ENCODE assay signal across 9 cellular contexts in the genomic region with DNA sequence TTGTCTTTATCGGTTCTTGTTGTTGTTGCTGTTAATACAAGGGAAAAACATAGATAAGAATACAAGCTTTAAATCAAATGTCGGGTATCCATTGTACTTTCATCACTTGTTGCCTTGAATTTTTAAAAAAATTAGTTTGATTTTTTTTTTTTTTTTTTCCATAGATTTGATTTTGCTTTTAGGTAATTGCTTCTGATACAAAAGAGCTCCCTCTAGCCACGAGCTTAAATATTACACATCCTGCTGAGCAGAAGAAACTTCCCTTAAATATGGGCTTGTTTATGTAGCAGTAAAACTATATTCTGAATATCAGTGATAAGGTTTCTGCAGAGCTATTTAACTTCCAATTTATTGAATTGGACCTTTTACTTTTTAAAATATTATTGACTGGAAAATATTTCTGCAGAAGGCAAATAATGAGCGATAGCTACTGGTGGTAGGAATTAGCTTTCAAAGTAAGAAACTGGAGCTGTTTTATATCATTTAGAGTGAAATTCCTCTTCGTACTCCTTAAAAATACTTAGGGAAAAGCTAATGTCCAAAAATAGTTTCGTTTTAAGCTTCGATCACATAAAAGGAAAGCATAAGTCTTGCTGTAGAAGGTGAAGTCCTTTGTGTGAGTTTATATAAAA.
DNase-seq lines count a peak whose midpoint lies in the region; ATAC-seq and TF ChIP-seq lines count a peak whose summit lies in the region.
"Had no signal": no experiment of that assay in that cellular context is flagged by ENCODE, and none has a peak within 500 bp of the region (broad histone marks: within the 10 kb centered on the region; RNA-seq: fewer than 3 reads in every experiment).

No MANE protein-coding gene starts in this region.

- no peak overlapping the region for H3K4me3 Mint-ChIP-seq in CD8-positive, alpha-beta memory T cell
- H3K4me3 Mint-ChIP-seq: activated naive CD8-positive, alpha-beta T cell had no signal

- H3K9me3 ChIP-seq in tibial nerve, result peaks cover 0 to 3% (median 0%) of the 10 kb centered on the region in 4 donors
- H3K9me3 ChIP-seq in CD8-positive, alpha-beta memory T cell (ENCODE audit: low read length), result no peaks in the 10 kb centered on the region

- no peak overlapping the region for H3K27ac Mint-ChIP-seq in CD8-positive, alpha-beta memory T cell
- H3K27ac Mint-ChIP-seq: activated naive CD8-positive, alpha-beta T cell had no signal

- DNase-seq in NCI-H510A treated with DMSO at 0.1 percent for 48 hours (lab: John Stamatoyannopoulos, UW), result peak; percentile 28
- DNase-seq in NCI-H510A (lab: John Stamatoyannopoulos, UW), result no peak
- DNase-seq in OCI-M1 (lab: John Stamatoyannopoulos, UW), result peak; percentile 59
- DNase-seq in fibroblast of the conjunctiva (ENCODE audit: low read depth), result peak; percentile 39
- peak in 1 of 2 donors; percentile 31 for DNase-seq in tibial nerve (ENCODE audit: low spot score in 2 of 2)
- DNase-seq in 8988T, result no peak
- no peak for DNase-seq in CD8-positive, alpha-beta memory T cell

- no peaks in the 10 kb centered on the region for H3K36me3 ChIP-seq in tibial nerve
- H3K36me3 ChIP-seq in CD8-positive, alpha-beta memory T cell (ENCODE audit: insufficient read depth, low read length), result no peaks in the 10 kb centered on the region

- peak; percentile 12 to 50 (median 21) for TF ChIP-seq CTCF in tibial nerve (IDR thresholded peaks at IDR 0.05)

- peak; percentile 66 for ATAC-seq in HG02678 (IDR thresholded peaks at IDR 0.05; ENCODE audit: unreplicated experiment)

- H3K27me3 ChIP-seq in tibial nerve, result no peaks in the 10 kb centered on the region
- H3K27me3 ChIP-seq in CD8-positive, alpha-beta memory T cell (ENCODE audit: insufficient read depth, low read length, poor library complexity, severe bottlenecking), result no peaks in the 10 kb centered on the region

- TF ChIP-seq EP300 in tibial nerve (IDR thresholded peaks at IDR 0.05), result no peak

- H3K4me1 ChIP-seq in tibial nerve, result no peaks in the 10 kb centered on the region
- no peaks in the 10 kb centered on the region for H3K4me1 ChIP-seq in CD8-positive, alpha-beta memory T cell (ENCODE audit: insufficient read depth, low read length)

- CTCF ChIA-PET in CD8-positive, alpha-beta memory T cell (lab: Charles Lee), result no interaction called here

- H3K9me3 Mint-ChIP-seq in CD8-positive, alpha-beta memory T cell, result peaks cover 0 to 10% (median 2%) of the 10 kb centered on the region in 5 donors

- no peak for TF ChIP-seq POLR2A in tibial nerve (IDR thresholded peaks at IDR 0.05)

- no peak overlapping the region for H3K4me3 ChIP-seq in tibial nerve
- H3K4me3 ChIP-seq in CD8-positive, alpha-beta memory T cell (ENCODE audit: low read length), result no peak overlapping the region

- H3K27me3 Mint-ChIP-seq in CD8-positive, alpha-beta memory T cell, result no peaks in the 10 kb centered on the region
- H3K27me3 Mint-ChIP-seq: activated naive CD8-positive, alpha-beta T cell had no signal

- no peak overlapping the region for H3K27ac ChIP-seq in tibial nerve
- no peak overlapping the region for H3K27ac ChIP-seq in CD8-positive, alpha-beta memory T cell (ENCODE audit: low read depth, low read length)

- no peaks in the 10 kb centered on the region for H3K36me3 Mint-ChIP-seq in CD8-positive, alpha-beta memory T cell
- H3K36me3 Mint-ChIP-seq: activated naive CD8-positive, alpha-beta T cell had no signal

- 60 to 62% methylated on average over 7 of the region's 7 CpGs for WGBS in tibial nerve, 2 donors

- POLR2A ChIA-PET in CD8-positive, alpha-beta memory T cell (lab: Charles Lee), result no interaction called here

- H3K4me1 Mint-ChIP-seq in CD8-positive, alpha-beta memory T cell, result no peaks in the 10 kb centered on the region

Comparison
In these comparisons a context has a peak if more than half of its experiments do, and no peak if none do; other contexts are left out.
1. DNase-seq: peak in NCI-H510A treated with DMSO at 0.1 percent for 48 hours (single experiment), OCI-M1 (single experiment) and fibroblast of the conjunctiva (single experiment); none in NCI-H510A (single experiment), 8988T (single experiment) and CD8-positive, alpha-beta memory T cell (0 of 5).